ENCODE assay signal across 28 cellular contexts in the genomic region with DNA sequence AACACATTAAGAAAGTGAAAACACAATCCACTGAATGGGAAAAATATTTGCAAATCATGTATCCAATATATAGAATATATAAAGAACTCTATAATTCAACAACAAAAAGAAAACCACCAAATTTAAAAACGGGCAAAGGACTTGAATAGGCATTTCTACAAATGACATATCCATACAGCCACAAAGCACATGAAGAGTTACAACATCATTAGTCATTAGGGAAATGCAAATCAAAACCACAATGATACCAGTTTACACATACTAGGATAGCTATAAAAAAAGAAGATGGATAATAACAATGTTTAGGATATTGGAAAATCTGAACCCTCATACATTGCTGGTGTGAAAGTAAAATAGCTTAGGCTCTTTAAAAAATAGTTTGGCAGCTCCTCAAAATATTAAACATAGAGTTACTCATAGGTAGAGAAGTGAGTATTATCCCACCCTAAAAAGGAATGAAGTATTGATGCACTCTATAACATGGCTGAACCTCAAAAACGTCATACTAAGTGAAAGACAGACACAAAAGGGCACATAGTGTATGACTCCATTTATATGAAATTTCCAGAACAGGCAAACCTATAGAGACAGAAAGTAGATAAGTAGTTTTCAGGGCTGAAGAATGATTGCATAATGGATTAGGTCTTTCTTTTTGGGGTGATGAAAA. TPM values are rescaled to one million over a fixed set of nuclear protein-coding genes. Genes with fewer than 3 reads are reported as not detected.
"Had no signal": no experiment of that assay in that cellular context is flagged by ENCODE, and none has a peak within 500 bp of the region (broad histone marks: within the 10 kb centered on the region; RNA-seq: fewer than 3 reads in every experiment).

No MANE protein-coding gene starts in this region.

- H3K36me3 Mint-ChIP-seq: natural killer cell treated with Interleukin-12 subunit alpha and Interleukin-12 subunit beta and Interleukin-15 and Interleukin-18, amount 100 ng/mL, for 72 hours; neural progenitor cell had no signal

- H3K27me3 ChIP-seq: hepatocyte, neural progenitor cell, ovary, right atrium auricular region, sigmoid colon, suprapubic skin, upper lobe of left lung, uterus had no signal

- H3K9me3 Mint-ChIP-seq: dendritic cell treated with granulocyte-macrophage colony-stimulating factor and Interleukin-4, amounts not matched to agents 40 ng/mL and 50 ng/mL, for 4 days; effector memory CD8-positive, alpha-beta T cell; natural killer cell treated with Interleukin-12 subunit alpha and Interleukin-12 subunit beta and Interleukin-15 and Interleukin-18, amount 100 ng/mL, for 72 hours; neural progenitor cell had no signal

- H3K4me2 ChIP-seq: hepatocyte, neural progenitor cell had no signal

- H3K4me3 Mint-ChIP-seq: dendritic cell treated with granulocyte-macrophage colony-stimulating factor and Interleukin-4, amounts not matched to agents 40 ng/mL and 50 ng/mL, for 4 days; effector memory CD8-positive, alpha-beta T cell; natural killer cell treated with Interleukin-12 subunit alpha and Interleukin-12 subunit beta and Interleukin-15 and Interleukin-18, amount 100 ng/mL, for 72 hours; neural progenitor cell had no signal

- H3K4me3 ChIP-seq: esophagus squamous epithelium, hepatocyte, left ventricle myocardium inferior, lower lobe of right lung, neural progenitor cell, ovary, right atrium auricular region, sigmoid colon, skin epidermis, suprapubic skin, tibial artery, upper lobe of left lung, uterus had no signal

- H2AFZ ChIP-seq: hepatocyte, neural progenitor cell had no signal

- H3K4me1 ChIP-seq: neural progenitor cell, uterus had no signal

- H3K9ac ChIP-seq: neural progenitor cell had no signal

- ATAC-seq: effector memory CD8-positive, alpha-beta T cell; left cardiac atrium; lower lobe of right lung; natural killer cell treated with Interleukin-12 subunit alpha and Interleukin-12 subunit beta and Interleukin-15 and Interleukin-18, amount 100 ng/mL, for 72 hours had no signal

- H3K79me2 ChIP-seq: hepatocyte had no signal

- H3K27ac ChIP-seq: esophagus squamous epithelium, hepatocyte, left ventricle myocardium inferior, lower lobe of right lung, neural progenitor cell, ovary, right atrium auricular region, sigmoid colon, skin epidermis, suprapubic skin, tibial artery, upper lobe of left lung, uterus had no signal

- DNase-seq: effector memory CD8-positive, alpha-beta T cell; esophagus squamous epithelium; foreskin melanocyte; head of caudate nucleus; kidney; left cardiac atrium; left ventricle myocardium inferior; lower lobe of right lung; mesenchymal stem cell; midbrain; nucleus accumbens; ovary; sigmoid colon; stimulated activated CD4-positive, alpha-beta T cell treated with anti-CD3 and anti-CD28 coated beads, Interleukin-2, amount 100 ng/mL, for 24 hours; stimulated activated CD4-positive, alpha-beta T cell treated with anti-CD3 and anti-CD28 coated beads, Interleukin-4, amount 100 ng/mL, for 4 hours; stimulated activated naive CD4-positive, alpha-beta T cell; tibial artery; upper lobe of left lung; uterus had no signal

- H3K27ac Mint-ChIP-seq: dendritic cell treated with granulocyte-macrophage colony-stimulating factor and Interleukin-4, amounts not matched to agents 40 ng/mL and 50 ng/mL, for 4 days; effector memory CD8-positive, alpha-beta T cell; natural killer cell treated with Interleukin-12 subunit alpha and Interleukin-12 subunit beta and Interleukin-15 and Interleukin-18, amount 100 ng/mL, for 72 hours; neural progenitor cell had no signal

- H3K36me3 ChIP-seq: esophagus squamous epithelium, left ventricle myocardium inferior, lower lobe of right lung, neural progenitor cell, ovary, right atrium auricular region, sigmoid colon, suprapubic skin, tibial artery, upper lobe of left lung, uterus had no signal

- H3K9me3 ChIP-seq: esophagus squamous epithelium, lower lobe of right lung, ovary, sigmoid colon, suprapubic skin, tibial artery, upper lobe of left lung, uterus had no signal

RNA-seq across cellular contexts. Expression of gene ZPBP, which starts 4.5 kb away (rescaled TPM):
- total RNA-seq: epithelial cell of proximal tubule; esophagus squamous epithelium; hepatocyte; left cardiac atrium; left ventricle myocardium inferior; lower lobe of right lung; natural killer cell treated with Interleukin-12 subunit alpha and Interleukin-12 subunit beta and Interleukin-15 and Interleukin-18, amount 100 ng/mL, for 72 hours; posterior vena cava; right atrium auricular region; sigmoid colon had no signal
- polyA plus RNA-seq: hepatocyte, sigmoid colon had no signal
